8 cellular contexts compared by ENCODE assay signal in genomic region chr9:136784249-136784996, GRCh38. TPM values are rescaled to one million over a fixed set of nuclear protein-coding genes. Genes with fewer than 3 reads are reported as not detected.
DNase-seq lines count a peak whose midpoint lies in the region; ATAC-seq and TF ChIP-seq lines count a peak whose summit lies in the region.

No MANE protein-coding gene starts in this region.

- CTCF ChIA-PET in Panc1 (lab: Charles Lee), result no interaction called here

- H3K9me3 Mint-ChIP-seq in natural killer cell, result no peaks in the 10 kb centered on the region
- H3K9me3 Mint-ChIP-seq in natural killer cell treated with Interleukin-12 subunit alpha and Interleukin-12 subunit beta and Interleukin-15 and Interleukin-18, amount 100 ng/mL, for 72 hours, result no peaks in the 10 kb centered on the region

- POLR2A ChIA-PET in Panc1 (lab: Charles Lee), result no interaction called here

- H3K27me3 Mint-ChIP-seq in natural killer cell (ENCODE audit: low read depth in 2 of 2), result peaks cover 3 to 11% of the 10 kb centered on the region in 2 donors
- peaks cover 5 to 10% of the 10 kb centered on the region in 2 donors for H3K27me3 Mint-ChIP-seq in natural killer cell treated with Interleukin-12 subunit alpha and Interleukin-12 subunit beta and Interleukin-15 and Interleukin-18, amount 100 ng/mL, for 72 hours

- H3K27ac Mint-ChIP-seq in natural killer cell, result no peak overlapping the region
- peak overlapping the region in 1 of 2 donors; percentile 18 for H3K27ac Mint-ChIP-seq in natural killer cell treated with Interleukin-12 subunit alpha and Interleukin-12 subunit beta and Interleukin-15 and Interleukin-18, amount 100 ng/mL, for 72 hours

- H3K4me3 Mint-ChIP-seq in natural killer cell, result no peak overlapping the region
- H3K4me3 Mint-ChIP-seq in natural killer cell treated with Interleukin-12 subunit alpha and Interleukin-12 subunit beta and Interleukin-15 and Interleukin-18, amount 100 ng/mL, for 72 hours, result no peak overlapping the region

- H3K4me3 ChIP-seq in Panc1 (ENCODE audit: low read depth in 2 of 2, low read length in 2 of 2) (no peak overlapping the region), foreskin fibroblast (ENCODE audit: low read depth in 1 of 2, low read length in 2 of 2) (no peak overlapping the region)

- in situ Hi-C loops in Panc1 (cut with HindIII; ENCODE audit: low pct_unique_long_range_greater_than_20kb, low sequenced_read_pairs), result no loop called here

- peaks cover 22% of the 10 kb centered on the region in 2 donors for H3K4me1 Mint-ChIP-seq in natural killer cell
- peaks cover 22 to 26% of the 10 kb centered on the region in 2 donors for H3K4me1 Mint-ChIP-seq in natural killer cell treated with Interleukin-12 subunit alpha and Interleukin-12 subunit beta and Interleukin-15 and Interleukin-18, amount 100 ng/mL, for 72 hours (ENCODE audit: low read depth in 2 of 2)

- ATAC-seq in natural killer cell (no peak), Panc1 (no peak), HG02798 (IDR thresholded peaks at IDR 0.05; ENCODE audit: poor library complexity, unreplicated experiment) (no peak), GM21447 (IDR thresholded peaks at IDR 0.05; ENCODE audit: unreplicated experiment) (no peak), GM21529 (IDR thresholded peaks at IDR 0.05; ENCODE audit: unreplicated experiment) (no peak)
- ATAC-seq in natural killer cell treated with Interleukin-12 subunit alpha and Interleukin-12 subunit beta and Interleukin-15 and Interleukin-18, amount 100 ng/mL, for 72 hours, result no peak

- BruUV-seq in Panc1 (replicated peaks; lab: Mats Ljungman, UMichigan), result no TSS peak

- no peaks in the 10 kb centered on the region for H3K27me3 ChIP-seq in Panc1 (ENCODE audit: control insufficient read depth, insufficient read depth, low read length)

- no peaks in the 10 kb centered on the region for H3K9me3 ChIP-seq in Panc1 (ENCODE audit: control insufficient read depth, insufficient read depth, low read depth, low read length)

- H3K36me3 ChIP-seq in Panc1 (ENCODE audit: control insufficient read depth, insufficient read depth, low read length), result no peaks in the 10 kb centered on the region

- DNase-seq in natural killer cell (no peak), Panc1 (ENCODE audit: low read depth, low spot score) (no peak), foreskin fibroblast (peak in 1 of 2 donors; percentile 50), DMS79 treated with DMSO at 0.1 percent for 48 hours (lab: John Stamatoyannopoulos, UW) (no peak)
- no peak for DNase-seq in natural killer cell treated with Interleukin-12 subunit alpha and Interleukin-12 subunit beta and Interleukin-15 and Interleukin-18, amount 100 ng/mL, for 72 hours (ENCODE audit: low spot score)

- no peak overlapping the region for H3K27ac ChIP-seq in Panc1 (ENCODE audit: low read length)

- no peaks in the 10 kb centered on the region for H3K36me3 Mint-ChIP-seq in natural killer cell
- H3K36me3 Mint-ChIP-seq in natural killer cell treated with Interleukin-12 subunit alpha and Interleukin-12 subunit beta and Interleukin-15 and Interleukin-18, amount 100 ng/mL, for 72 hours, result no peaks in the 10 kb centered on the region

- intact Hi-C loops in natural killer cell (cut with micrococcal nuclease), result no loop called here
- intact Hi-C loops in Panc1 (cut with micrococcal nuclease; ENCODE audit: unreplicated experiment), result no loop called here

- TF ChIP-seq CTCF in natural killer cell (IDR thresholded peaks at IDR 0.05) (peak; percentile 49), Panc1 (IDR thresholded peaks at IDR 0.05) (peak; percentile 72), foreskin fibroblast (IDR thresholded peaks at IDR 0.05; ENCODE audit: low read depth, low read length) (peak; percentile 18)

- no peaks in the 10 kb centered on the region; the same call in 1 of the 2 replicates for H3K4me1 ChIP-seq in Panc1 (ENCODE audit: control insufficient read depth, insufficient read depth, low read length)

RNA-seq across cellular contexts. Expression of gene TMEM141, which starts 6.7 kb away (rescaled TPM):
- total RNA-seq in natural killer cell (10 to 100 TPM; 22.4 to 26.9 (median 26.6) TPM), Panc1 (2021; ENCODE audit: unreplicated experiment) (53.5 TPM)
- 10 to 100 TPM; 31.9 to 50.5 TPM for total RNA-seq in natural killer cell treated with Interleukin-12 subunit alpha and Interleukin-12 subunit beta and Interleukin-15 and Interleukin-18, amount 100 ng/mL, for 72 hours
- 145 TPM for polyA plus RNA-seq in Panc1 (2012; ENCODE audit: insufficient read length)

RNA-seq across cellular contexts. Expression of gene CCDC183, which starts 11.7 kb away (rescaled TPM):
- total RNA-seq in natural killer cell (under 1 TPM; 0.56 to 0.75 (median 0.65) TPM), Panc1 (2021; ENCODE audit: unreplicated experiment) (0.62 TPM)
- total RNA-seq in natural killer cell treated with Interleukin-12 subunit alpha and Interleukin-12 subunit beta and Interleukin-15 and Interleukin-18, amount 100 ng/mL, for 72 hours, result under 1 TPM; 0.38 to 0.45 TPM
- 4.8 TPM for polyA plus RNA-seq in Panc1 (2012; ENCODE audit: insufficient read length)

RNA-seq across cellular contexts. Expression of gene LCN15, which starts 20.1 kb away (rescaled TPM):
- total RNA-seq in natural killer cell (not detected), Panc1 (2021; ENCODE audit: unreplicated experiment) (0.05 TPM)
- not detected for total RNA-seq in natural killer cell treated with Interleukin-12 subunit alpha and Interleukin-12 subunit beta and Interleukin-15 and Interleukin-18, amount 100 ng/mL, for 72 hours
- 1.0 TPM for polyA plus RNA-seq in Panc1 (2012; ENCODE audit: insufficient read length)

RNA-seq across cellular contexts. Expression of gene RABL6, which starts 23.3 kb away (rescaled TPM):
- total RNA-seq in natural killer cell (10 to 100 TPM; 72.7 to 82.5 (median 75.9) TPM), Panc1 (2021; ENCODE audit: unreplicated experiment) (106 TPM)
- 100 to 1,000 TPM in 1 of 2 donors, 10 to 100 TPM in 1; 74.1 to 151 TPM for total RNA-seq in natural killer cell treated with Interleukin-12 subunit alpha and Interleukin-12 subunit beta and Interleukin-15 and Interleukin-18, amount 100 ng/mL, for 72 hours
- 144 TPM for polyA plus RNA-seq in Panc1 (2012; ENCODE audit: insufficient read length)

RNA-seq across cellular contexts. Expression of gene LCN8, which starts 26.4 kb away (rescaled TPM):
- total RNA-seq in natural killer cell (not detected), Panc1 (2021; ENCODE audit: unreplicated experiment) (not detected)
- not detected for total RNA-seq in natural killer cell treated with Interleukin-12 subunit alpha and Interleukin-12 subunit beta and Interleukin-15 and Interleukin-18, amount 100 ng/mL, for 72 hours
- polyA plus RNA-seq in Panc1 (2012; ENCODE audit: insufficient read length), result not detected

Comparison
In these comparisons a context has a peak if more than half of its experiments do, and no peak if none do; other contexts are left out.
1. CTCF ChIP-seq: peak in every context shown above with its lines; median percentile 72 in Panc1; 49 in natural killer cell; 18 in foreskin fibroblast.